Comparison of ENCODE assay signal across 18 cellular contexts in genomic region chr4:184937745-184938144, GRCh38.
DNase-seq lines count a peak whose midpoint lies in the region; ATAC-seq and FAIRE-seq lines count a peak whose summit lies in the region.
"Had no signal": no experiment of that assay in that cellular context is flagged by ENCODE, and none has a peak within 500 bp of the region (broad histone marks: within the 10 kb centered on the region; RNA-seq: fewer than 3 reads in every experiment).

No MANE protein-coding gene starts in this region.

- no peak overlapping the region for H3K27ac ChIP-seq in SK-N-MC

- no peak overlapping the region for H3K9ac ChIP-seq in SK-N-MC (ENCODE audit: insufficient read length)

- H3K4me3 ChIP-seq in SK-N-MC, result no peak overlapping the region

- FAIRE-seq in islet of Langerhans (lab: Jason Lieb, UNC), result peak; percentile 17
- FAIRE-seq: frontal cortex had no signal

- no peaks in the 10 kb centered on the region for H3K9me3 ChIP-seq in SK-N-MC (ENCODE audit: low read depth, low read length)

- H3K36me3 ChIP-seq in SK-N-MC (ENCODE audit: insufficient read depth, low read length), result no peaks in the 10 kb centered on the region

- ATAC-seq in HG02588 (IDR thresholded peaks at IDR 0.05; ENCODE audit: unreplicated experiment), result no peak
- ATAC-seq: effector memory CD8-positive, alpha-beta T cell had no signal

- DNase-seq in COLO668 (lab: John Stamatoyannopoulos, UW; ENCODE audit: unreplicated experiment) (peak; percentile 58), LoVo (ENCODE audit: low spot score) (peak; percentile 26), SK-N-MC (ENCODE audit: low read depth, low spot score) (peak; percentile 20), KG1 (lab: John Stamatoyannopoulos, UW) (no peak), HuH-7 (ENCODE audit: low spot score) (no peak)
- no peak for DNase-seq in activated CD8-positive, alpha-beta memory T cell treated with anti-CD3 and anti-CD28 coated beads, Interleukin-2, amount 50 U/mL, for 48 hours
- DNase-seq: activated CD4-positive, alpha-beta T cell treated with anti-CD3 and anti-CD28 coated beads, Interleukin-2, amount 10 ng/mL, durations not matched to agents 7 days and 5 days; activated T-cell treated with anti-CD3 and anti-CD28 coated beads for 4 hours; AML-193; caudate nucleus; effector memory CD8-positive, alpha-beta T cell; Kasumi-1; mammary epithelial cell; NCI-H2029; T1000 had no signal

Comparison
In these comparisons a context has a peak if more than half of its experiments do, and no peak if none do; other contexts are left out.
1. DNase-seq: peak in COLO668 (single experiment), LoVo (single experiment) and SK-N-MC (single experiment); none in activated CD8-positive, alpha-beta memory T cell treated with anti-CD3 and anti-CD28 coated beads, Interleukin-2, amount 50 U/mL, for 48 hours (single experiment), KG1 (single experiment) and HuH-7 (single experiment).